23 cellular contexts compared by ENCODE assay signal in genomic region chr4:172858731-172859230, GRCh38.
"Had no signal": no experiment of that assay in that cellular context is flagged by ENCODE, and none has a peak within 500 bp of the region (broad histone marks: within the 10 kb centered on the region; RNA-seq: fewer than 3 reads in every experiment).

No MANE protein-coding gene starts in this region.

- DNase-seq: activated gamma-delta T cell treated with Interleukin-2 at 50 U/mL for 16 hours; activated T-cell treated with anti-CD3 and anti-CD28 coated beads, Interleukin-2, amount 50 U/mL, for 1 hour; adrenal gland; body of pancreas; effector CD4-positive, alpha-beta T cell; erythroblast; gastrocnemius medialis; islet precursor cell; left colon; retina; sigmoid colon; stimulated activated CD4-positive, alpha-beta T cell treated with anti-CD3 and anti-CD28 coated beads, Interleukin-4, amount 100 ng/mL, for 1 hour; stimulated activated naive CD4-positive, alpha-beta T cell; T-helper 9 cell had no signal

- H3K27me3 Mint-ChIP-seq: dendritic cell treated with granulocyte-macrophage colony-stimulating factor and Interleukin-4, amounts not matched to agents 40 ng/mL and 50 ng/mL, for 4 days; natural killer cell treated with Interleukin-12 subunit alpha and Interleukin-12 subunit beta and Interleukin-15 and Interleukin-18, amount 100 ng/mL, for 72 hours; progenitor cell of endocrine pancreas; type B pancreatic cell had no signal

- H3K36me3 Mint-ChIP-seq: activated naive CD4-positive, alpha-beta T cell treated with anti-CD3 and anti-CD28 coated beads, Interleukin-2, amount 50 U/mL, for 72 hours; memory B cell; natural killer cell treated with Interleukin-12 subunit alpha and Interleukin-12 subunit beta and Interleukin-15 and Interleukin-18, amount 100 ng/mL, for 72 hours; type B pancreatic cell had no signal

- H3K4me3 Mint-ChIP-seq: dendritic cell treated with granulocyte-macrophage colony-stimulating factor and Interleukin-4, amounts not matched to agents 40 ng/mL and 50 ng/mL, for 4 days; memory B cell; natural killer cell treated with Interleukin-12 subunit alpha and Interleukin-12 subunit beta and Interleukin-15 and Interleukin-18, amount 100 ng/mL, for 72 hours; type B pancreatic cell; WTC11 had no signal

- H3K4me3 ChIP-seq: adrenal gland, body of pancreas, gastrocnemius medialis, sigmoid colon, thoracic aorta, vagina had no signal

- H3K27ac Mint-ChIP-seq: activated naive CD4-positive, alpha-beta T cell treated with anti-CD3 and anti-CD28 coated beads, Interleukin-2, amount 50 U/mL, for 72 hours; dendritic cell treated with granulocyte-macrophage colony-stimulating factor and Interleukin-4, amounts not matched to agents 40 ng/mL and 50 ng/mL, for 4 days; memory B cell; natural killer cell treated with Interleukin-12 subunit alpha and Interleukin-12 subunit beta and Interleukin-15 and Interleukin-18, amount 100 ng/mL, for 72 hours; progenitor cell of endocrine pancreas; type B pancreatic cell; WTC11 had no signal

- H3K27ac ChIP-seq: adrenal gland, body of pancreas, gastrocnemius medialis, sigmoid colon, thoracic aorta, vagina had no signal

- H3K36me3 ChIP-seq: adrenal gland, gastrocnemius medialis, sigmoid colon, thoracic aorta, vagina had no signal

- H3K4me1 Mint-ChIP-seq: memory B cell, WTC11 had no signal

- ATAC-seq: activated naive CD4-positive, alpha-beta T cell treated with anti-CD3 and anti-CD28 coated beads, Interleukin-2, amount 50 U/mL, for 72 hours; body of pancreas; gastrocnemius medialis; left colon; natural killer cell treated with Interleukin-12 subunit alpha and Interleukin-12 subunit beta and Interleukin-15 and Interleukin-18, amount 100 ng/mL, for 72 hours; WTC11 had no signal

- H3K4me1 ChIP-seq: adrenal gland, body of pancreas, gastrocnemius medialis, sigmoid colon, vagina had no signal

- H3K27me3 ChIP-seq: body of pancreas, gastrocnemius medialis, sigmoid colon, vagina had no signal

- H3K9me3 ChIP-seq: adrenal gland, gastrocnemius medialis, sigmoid colon, thoracic aorta, vagina had no signal
